ENCODE assay signal across 9 cellular contexts in the genomic region with DNA sequence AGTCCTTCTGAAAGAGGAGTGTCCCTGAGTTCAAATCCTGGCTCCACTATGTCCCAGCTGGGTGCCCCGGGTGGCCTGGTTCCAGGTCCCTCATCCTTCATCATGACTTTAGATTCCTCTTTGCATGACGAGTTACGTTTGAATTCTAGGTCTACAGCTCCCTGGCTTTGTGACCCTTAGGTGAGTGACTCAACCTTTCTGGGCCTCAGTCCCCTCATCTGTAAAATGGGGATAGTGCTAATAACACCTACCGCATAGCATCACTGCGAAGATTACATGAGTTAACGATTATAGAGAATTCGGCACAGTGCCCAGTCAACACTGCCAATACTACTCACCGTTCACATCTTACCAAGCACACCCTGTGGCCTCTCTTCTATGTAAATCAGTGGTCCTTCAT. TPM values are rescaled to one million over a fixed set of nuclear protein-coding genes. Genes with fewer than 3 reads are reported as not detected.
"Had no signal": no experiment of that assay in that cellular context is flagged by ENCODE, and none has a peak within 500 bp of the region (broad histone marks: within the 10 kb centered on the region; RNA-seq: fewer than 3 reads in every experiment).

No MANE protein-coding gene starts in this region.

- FAIRE-seq: G401.6, GM12878, GM12891, GM12892, GM18507, GM19239 had no signal

- ATAC-seq: GM12878 had no signal

- H3K4me3 ChIP-seq: GM12878 had no signal

- DNase-seq: GDM1, GF-D8 had no signal

RNA-seq across cellular contexts. Expression of gene RSPO4, which starts 39.4 kb away (rescaled TPM):
- total RNA-seq: G401, GM12878 had no signal

RNA-seq across cellular contexts. Expression of gene ANGPT4, which starts 46.5 kb away (rescaled TPM):
- total RNA-seq: G401, GM12878 had no signal
